ENCODE assay signal across 15 cellular contexts in the genomic region with DNA sequence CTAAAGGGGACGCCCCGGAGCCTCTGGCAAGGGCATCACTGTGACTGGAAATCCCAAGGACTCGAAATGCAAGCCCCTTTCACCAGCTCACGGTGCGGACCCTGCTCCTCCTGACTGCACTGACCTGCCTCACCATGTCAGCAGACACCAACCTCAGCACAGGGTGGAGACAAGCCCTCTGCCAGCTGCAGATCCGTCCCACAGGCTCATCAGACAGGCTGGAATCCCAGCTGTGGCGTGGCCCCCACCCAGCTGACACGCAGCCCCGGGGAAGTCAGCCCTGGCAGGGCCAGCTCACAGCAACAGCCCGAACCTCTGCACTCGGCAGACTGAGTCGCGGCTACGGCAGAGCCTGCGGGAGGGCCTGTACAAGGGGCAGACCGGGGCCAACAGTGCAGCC. TPM values are rescaled to one million over a fixed set of nuclear protein-coding genes. Genes with fewer than 3 reads are reported as not detected.
A peak's percentile ranks its signal among the peaks of the same experiment; 100 is the strongest.
DNase-seq lines count a peak whose midpoint lies in the region; ATAC-seq, FAIRE-seq and TF ChIP-seq lines count a peak whose summit lies in the region.
"Had no signal": no experiment of that assay in that cellular context is flagged by ENCODE, and none has a peak within 500 bp of the region (broad histone marks: within the 10 kb centered on the region; RNA-seq: fewer than 3 reads in every experiment).

No MANE protein-coding gene starts in this region.

- BruUV-seq in K562 (replicated peaks; lab: Mats Ljungman, UMichigan): no TSS peak

- H3K4me1 Mint-ChIP-seq in CD8-positive, alpha-beta T cell (ENCODE audit: low read depth): peaks cover 53% of the 10 kb centered on the region
- H3K4me1 Mint-ChIP-seq in nephron progenitor cell: peaks cover 14% of the 10 kb centered on the region

- H3K27me3 ChIP-seq in CD8-positive, alpha-beta T cell (ENCODE audit: insufficient read depth, low read length): no peaks in the 10 kb centered on the region
- H3K27me3 ChIP-seq in K562 (ENCODE audit: control insufficient read depth in 2 of 2, insufficient read depth in 2 of 2, low read length in 2 of 2): no peaks in the 10 kb centered on the region

- DNase-seq in AG20443 (ENCODE audit: low spot score) (peak; percentile 91), K562 (ENCODE audit: extremely low read depth in 1 of 4, low spot score in 3 of 4) (no peak), nephron progenitor cell (no peak), A172 (ENCODE audit: low spot score) (no peak), COLO829 (ENCODE audit: low spot score) (no peak)
- no peak for DNase-seq in CD8-positive, alpha-beta T cell
- no peak for DNase-seq in activated CD4-positive, CD25-positive, alpha-beta regulatory T cell treated with anti-CD3 and anti-CD28 coated beads, Interleukin-2, amount 50 U/mL, for 72 hours
- DNase-seq: effector CD4-positive, alpha-beta T cell; EL; NCI-H1930; NCI-H774; nucleus accumbens had no signal

- H4K20me1 ChIP-seq in K562 (replicated peaks; ENCODE audit: control insufficient read depth, insufficient read depth, low read length): peaks cover 23% of the 10 kb centered on the region

- no peak for TF ChIP-seq POLR2A in K562 (conservative IDR thresholded peaks at IDR 0.05)

- intact Hi-C loops in CD8-positive, alpha-beta T cell (cut with DNase I, micrococcal nuclease): loop anchor here in 1 of 2 experiments (2.0 kb wide), 1 partner anchor 18 kb away; no protein-coding TSS in a partner anchor
- intact Hi-C loops in K562 (cut with micrococcal nuclease): no loop called here

- peaks cover 2% of the 10 kb centered on the region for H3K79me2 ChIP-seq in K562 (ENCODE audit: control insufficient read depth, insufficient read depth, low read length)

- no peaks in the 10 kb centered on the region for H3K9me1 ChIP-seq in K562 (ENCODE audit: control insufficient read depth, insufficient read depth, low read length)

- CTCF ChIA-PET in CD8-positive, alpha-beta T cell (lab: Charles Lee): interaction anchor here (1.0 kb wide), 1 partner anchor 192 kb away, joined by 3 read pairs; no protein-coding TSS in a partner anchor
- CTCF ChIA-PET in K562 (lab: Yijun Ruan, JAX; ENCODE audit: low intra/inter-chr PET ratio): no interaction called here

- no peak overlapping the region for H3K9ac ChIP-seq in K562 (ENCODE audit: insufficient read depth in 1 of 2, low read depth in 2 of 2, low read length in 2 of 2)

- no peak for TF ChIP-seq CTCF in CD8-positive, alpha-beta T cell (IDR thresholded peaks at IDR 0.05)
- TF ChIP-seq CTCF in K562 (IDR thresholded peaks at IDR 0.05 in 2 of 3, conservative IDR thresholded peaks at IDR 0.05 in 1 of 3; ENCODE audit: insufficient read depth in 2 of 3, low read depth in 1 of 3, low read length in 3 of 3) (no peak), nephron progenitor cell (IDR thresholded peaks at IDR 0.05) (no peak)

- ATAC-seq in CD8-positive, alpha-beta T cell: no peak
- ATAC-seq in K562: no peak

- TF ChIP-seq EP300 in K562 (IDR thresholded peaks at IDR 0.05; ENCODE audit: low read length): no peak

- peaks cover 49% of the 10 kb centered on the region for H3K36me3 ChIP-seq in CD8-positive, alpha-beta T cell (ENCODE audit: insufficient read depth, low read length)
- peaks cover 88% of the 10 kb centered on the region; the same call in 2 of the 3 replicates for H3K36me3 ChIP-seq in K562 (ENCODE audit: control insufficient read depth, insufficient read depth, low read length)

- H3K27ac Mint-ChIP-seq in CD8-positive, alpha-beta T cell: peak overlapping the region; percentile 83
- peak overlapping the region; percentile 47 for H3K27ac Mint-ChIP-seq in nephron progenitor cell
- H3K27ac Mint-ChIP-seq: activated T-helper 2 cell treated with anti-CD3 and anti-CD28 coated beads, Interferon-gamma antibody, Interleukin-2, Interleukin-4, amounts not matched to agents 10 μg/mL and 5 μg/mL and 100 μg/mL, durations not matched to agents 14 hours and 24 hours and 36 hours had no signal

- peaks cover 80% of the 10 kb centered on the region for H3K36me3 Mint-ChIP-seq in CD8-positive, alpha-beta T cell
- H3K36me3 Mint-ChIP-seq in nephron progenitor cell (ENCODE audit: low read depth): peaks cover 65% of the 10 kb centered on the region

- POLR2A ChIA-PET in CD8-positive, alpha-beta T cell (lab: Charles Lee): interaction anchor here (1.0 kb wide), 1 partner anchor 13 kb away, joined by 3 read pairs; no protein-coding TSS in a partner anchor
- POLR2A ChIA-PET in K562 (lab: Yijun Ruan, JAX): interaction anchor here (1.2 kb wide), 1 partner anchor 10 kb away, joined by 3 read pairs; no protein-coding TSS in a partner anchor

- H3K4me3 ChIP-seq in CD8-positive, alpha-beta T cell (ENCODE audit: low read depth, low read length): no peak overlapping the region
- H3K4me3 ChIP-seq in K562: no peak overlapping the region

- H3K27ac ChIP-seq in CD8-positive, alpha-beta T cell (ENCODE audit: low read depth, low read length): no peak overlapping the region
- no peak overlapping the region for H3K27ac ChIP-seq in K562 (ENCODE audit: extremely low read depth, low read depth, low read length)

- TF ChIP-seq RAD21 in K562 (CRISPR knock-in tag; conservative IDR thresholded peaks at IDR 0.05 in 1 of 2, IDR thresholded peaks at IDR 0.05 in 1 of 2): no peak

- H3K4me2 ChIP-seq in K562 (ENCODE audit: insufficient read depth, low read length): no peak overlapping the region

- peaks cover 28% of the 10 kb centered on the region for H3K4me1 ChIP-seq in CD8-positive, alpha-beta T cell (ENCODE audit: insufficient read depth, low read length)
- peaks cover 5 to 30% of the 10 kb centered on the region in 2 experiments; a peak in 4 of 5 replicates for H3K4me1 ChIP-seq in K562 (replicated peaks in 1 of 2; ENCODE audit: control insufficient read depth in 2 of 2, insufficient read depth in 2 of 2, low read length in 2 of 2)

- WGBS in K562 (ENCODE audit: insufficient coverage, low coverage, missing lambda C conversion rate): 93% methylated on average over 6 of the region's 16 CpGs

- in situ Hi-C loops in K562 (cut with MboI): no loop called here

- no peaks in the 10 kb centered on the region for H3K9me3 Mint-ChIP-seq in CD8-positive, alpha-beta T cell
- no peaks in the 10 kb centered on the region for H3K9me3 Mint-ChIP-seq in nephron progenitor cell
- H3K9me3 Mint-ChIP-seq: activated T-helper 2 cell treated with anti-CD3 and anti-CD28 coated beads, Interferon-gamma antibody, Interleukin-2, Interleukin-4, amounts not matched to agents 10 μg/mL and 5 μg/mL and 100 μg/mL, durations not matched to agents 14 hours and 24 hours and 36 hours; T-helper 1 cell treated with Interleukin-12 subunit alpha and Interleukin-12 subunit beta and Interleukin-4 antibody, amounts not matched to agents 30 μg/mL and 1 μg/mL, for 36 hours had no signal

- no peak overlapping the region for H2AFZ ChIP-seq in K562 (ENCODE audit: low read depth, low read length)

- FAIRE-seq in K562 (lab: Jason Lieb, UNC): no peak
- FAIRE-seq: frontal cortex had no signal

- peak overlapping the region; percentile 69 for H3K4me3 Mint-ChIP-seq in CD8-positive, alpha-beta T cell
- H3K4me3 Mint-ChIP-seq in nephron progenitor cell: no peak overlapping the region

- no peaks in the 10 kb centered on the region for H3K27me3 Mint-ChIP-seq in CD8-positive, alpha-beta T cell (ENCODE audit: low read depth)
- H3K27me3 Mint-ChIP-seq in nephron progenitor cell (ENCODE audit: low read depth, poor library complexity): no peaks in the 10 kb centered on the region

- H3K9me3 ChIP-seq in CD8-positive, alpha-beta T cell (ENCODE audit: low read length): no peaks in the 10 kb centered on the region
- H3K9me3 ChIP-seq in K562 (replicated peaks; ENCODE audit: control insufficient read depth, insufficient read depth, low read depth, low read length): no peaks in the 10 kb centered on the region

TF ChIP-seq in K562, 482 proteins besides CTCF, POLR2A, EP300 and RAD21:
- TF ChIP-seq RBM25 (IDR thresholded peaks at IDR 0.05; ENCODE audit: low read depth, low read length, severe bottlenecking) (no peak), POLR2G (IDR thresholded peaks at IDR 0.05; ENCODE audit: low read depth, low read length) (0 out of 2 replicates have a peak, but pooled peaks have one; percentile 20)

RNA-seq across cellular contexts. Expression of a gene that starts 36.8 kb away (rescaled TPM):
- 100 to 1,000 TPM; 159 to 167 TPM for total RNA-seq in CD8-positive, alpha-beta T cell
- total RNA-seq in K562 (2011; cell fraction: chromatin; rRNA removed; ENCODE audit: low replicate concordance): 34.4 and 58.3 TPM in 2 replicates
- total RNA-seq in K562 (2011; cell fraction: nucleolus; rRNA removed): 28.7 and 34.9 TPM in 2 replicates
- total RNA-seq in K562 (2011; cell fraction: nucleoplasm; rRNA removed): 20.9 and 28.2 TPM in 2 replicates
- total RNA-seq in K562 (2014; rRNA removed) (10.4 and 12.2 TPM in 2 replicates), K562 (2014; rRNA removed; fragmentation: Illumina TruSeq; extraction: Trizol) (5.3 and 7.4 TPM in 2 replicates), K562 (2015; rRNA removed; fragmentation: Illumina TruSeq; extraction: Trizol) (7.2 and 7.5 TPM in 2 replicates), K562 (2021) (14.1 and 17.6 TPM in 2 replicates)
- polyA plus RNA-seq in K562 (2011; rRNA removed) (2.4 and 2.5 TPM in 2 replicates), K562 (2014; fragmentation: Illumina TruSeq; extraction: Trizol) (5.5 and 8.7 TPM in 2 replicates), K562 (2014; fragmentation: Nextera tagmentation; extraction: Ambion mirVana) (under 1 TPM; 0.42 to 0.63 TPM), K562 (2014; rRNA removed) (8.4 and 9.9 TPM in 2 replicates)
- 1.9 and 2.0 TPM in 2 replicates for polyA plus RNA-seq in K562 (2011; cell fraction: cytosol; rRNA removed)
- 11.7 and 17.8 TPM in 2 replicates for polyA plus RNA-seq in K562 (2011; cell fraction: nucleus; rRNA removed)
- 8.5 and 10.4 TPM in 2 replicates for polyA plus RNA-seq in K562 (2012)
- 3.2 and 4.2 TPM in 2 replicates for polyA minus RNA-seq in K562 (2011; rRNA and poly(A)+ RNA removed)
- polyA minus RNA-seq in K562 (2011; cell fraction: cytosol; rRNA and poly(A)+ RNA removed): 5.6 and 8.6 TPM in 2 replicates
- polyA minus RNA-seq in K562 (2011; cell fraction: nucleus; rRNA and poly(A)+ RNA removed): 10.8 and 11.2 TPM in 2 replicates
- total RNA-seq in A172 (2014; rRNA removed; shearing (Covaris generic)): 8.0 and 11.1 TPM in 2 replicates
